Comparison of ENCODE assay signal across 19 cellular contexts in the genomic region with DNA sequence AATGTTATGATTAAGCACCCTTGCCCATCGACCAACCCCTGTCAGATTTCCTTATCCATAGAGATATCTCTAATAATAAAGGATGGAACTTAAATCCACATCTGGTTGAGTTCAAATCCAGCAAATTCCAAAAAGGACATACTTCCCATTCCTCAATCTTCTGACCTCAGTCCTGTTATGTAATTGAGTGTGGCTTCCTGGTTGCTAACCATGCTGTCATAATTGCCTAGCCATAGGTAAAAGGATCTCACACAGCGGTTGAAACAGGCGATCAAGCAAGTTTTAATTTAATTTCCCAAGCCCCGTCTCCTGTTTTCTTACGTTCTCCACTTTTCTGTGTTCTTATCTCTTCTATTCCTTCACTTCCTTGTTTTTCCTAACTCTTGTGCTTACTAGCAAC.
DNase-seq lines count a peak whose midpoint lies in the region; ATAC-seq and TF ChIP-seq lines count a peak whose summit lies in the region.
"Had no signal": no experiment of that assay in that cellular context is flagged by ENCODE, and none has a peak within 500 bp of the region (broad histone marks: within the 10 kb centered on the region; RNA-seq: fewer than 3 reads in every experiment).

No MANE protein-coding gene starts in this region.

- H3K27me3 ChIP-seq in IMR-90 (ENCODE audit: control insufficient read depth, insufficient read depth, low read length) (no peaks in the 10 kb centered on the region), mesendoderm (ENCODE audit: insufficient read depth, low read length, poor library complexity) (no peaks in the 10 kb centered on the region), WERI-Rb-1 (ENCODE audit: insufficient read depth, low read depth, severe bottlenecking) (no peaks in the 10 kb centered on the region)
- H3K27me3 ChIP-seq: uterus had no signal

- no peak overlapping the region for H3K27ac ChIP-seq in IMR-90 (ENCODE audit: insufficient read depth, low read length)
- no peak overlapping the region for H3K27ac ChIP-seq in mesendoderm (ENCODE audit: low read depth, low read length)
- H3K27ac ChIP-seq in WERI-Rb-1 = no peak overlapping the region
- H3K27ac ChIP-seq: epithelial cell of prostate, skin epidermis, uterus, VCaP had no signal

- H3K4me1 ChIP-seq in IMR-90 (ENCODE audit: control insufficient read depth, insufficient read depth, low read length) (peaks cover 7% of the 10 kb centered on the region; the same call in 1 of the 2 replicates), mesendoderm (ENCODE audit: control insufficient read depth, low read depth, low read length) (no peaks in the 10 kb centered on the region)
- H3K4me1 ChIP-seq: uterus had no signal

- H2BK5ac ChIP-seq in IMR-90 (ENCODE audit: low read depth, low read length, poor library complexity, severe bottlenecking) (peak overlapping the region; percentile 31), mesendoderm (ENCODE audit: low read length) (no peak overlapping the region)

- peak overlapping the region; percentile 75; the same call in 1 of the 2 replicates for H4K5ac ChIP-seq in IMR-90 (ENCODE audit: low read depth, low read length)
- H4K5ac ChIP-seq in mesendoderm (ENCODE audit: low read length) = no peak overlapping the region

- no TSS peak for BruUV-seq in IMR-90 (replicated peaks; lab: Mats Ljungman, UMichigan)

- H3K4me3 ChIP-seq in AG09309 (ENCODE audit: control insufficient read depth, low read depth, low read length) (no peak overlapping the region), IMR-90 (ENCODE audit: insufficient read depth, low read depth, low read length) (no peak overlapping the region), astrocyte of the spinal cord (ENCODE audit: low read depth, low read length) (no peak overlapping the region), mesendoderm (ENCODE audit: low read length) (no peak overlapping the region), WERI-Rb-1 (ENCODE audit: low read depth, low read length) (no peak overlapping the region)
- H3K4me3 ChIP-seq: mucosa of descending colon, skin epidermis, uterus had no signal

- no peak overlapping the region for H2AK9ac ChIP-seq in IMR-90 (replicated peaks; ENCODE audit: low read depth, low read length, poor library complexity)

- ATAC-seq in IMR-90 (ENCODE audit: low read depth) (no peak), GM21576 (IDR thresholded peaks at IDR 0.05; ENCODE audit: unreplicated experiment) (no peak)
- ATAC-seq in stimulated activated naive CD8-positive, alpha-beta T cell treated with anti-CD3 and anti-CD28 coated beads, Interleukin-15, Interleukin-2, amounts not matched to agents 100 U/mL and 50 U/mL, for 24 hours = no peak
- ATAC-seq: activated CD8-positive, alpha-beta T cell treated with anti-CD3 and anti-CD28 coated beads for 36 hours; activated naive CD8-positive, alpha-beta T cell treated with anti-CD3 and anti-CD28 coated beads, Interleukin-2, amount 50 U/mL, for 24 hours; mucosa of descending colon had no signal

- H2BK15ac ChIP-seq in IMR-90 (ENCODE audit: low read depth, low read length) (peak overlapping the region; percentile 45; the same call in 2 of the 3 replicates), mesendoderm (replicated peaks; ENCODE audit: low read depth) (no peak overlapping the region)

- H4K20me1 ChIP-seq in IMR-90 (ENCODE audit: insufficient read depth, low read length) = no peaks in the 10 kb centered on the region

- 0 out of 2 replicates have a peak overlapping the region, but pooled peaks have one; percentile 50 for H3K56ac ChIP-seq in IMR-90 (ENCODE audit: extremely low read depth, insufficient read depth, low read length)
- H3K56ac ChIP-seq in mesendoderm (ENCODE audit: low read length) = no peak overlapping the region

- H3K14ac ChIP-seq in IMR-90 (replicated peaks; ENCODE audit: low read depth, low read length) = 0 out of 2 replicates have a peak overlapping the region, but pooled peaks have one; percentile 32

- peak overlapping the region in 1 of 2 experiments; percentile 65; a peak in 2 of 4 replicates for H4K8ac ChIP-seq in IMR-90 (ENCODE audit: low read depth in 2 of 2, low read length in 2 of 2)
- H4K8ac ChIP-seq in mesendoderm (ENCODE audit: low read depth, low read length) = no peak overlapping the region

- no peak for TF ChIP-seq CTCF in AG09309 (IDR thresholded peaks at IDR 0.05; ENCODE audit: control insufficient read depth, insufficient read depth, low read depth, low read length, missing control alignments)
- no peak for TF ChIP-seq CTCF in IMR-90 (conservative IDR thresholded peaks at IDR 0.05; ENCODE audit: low read depth, low read length)
- no peak for TF ChIP-seq CTCF in astrocyte of the spinal cord (IDR thresholded peaks at IDR 0.05; ENCODE audit: low read depth, low read length)
- no peak for TF ChIP-seq CTCF in WERI-Rb-1 (IDR thresholded peaks at IDR 0.05; ENCODE audit: low read depth, low read length)

- H3K23ac ChIP-seq in IMR-90 (ENCODE audit: low read depth, low read length) = 0 out of 2 replicates have a peak overlapping the region, but pooled peaks have one; percentile 11
- no peak overlapping the region for H3K23ac ChIP-seq in mesendoderm (ENCODE audit: low read length)

- H2AFZ ChIP-seq in IMR-90 (replicated peaks; ENCODE audit: low read length, poor library complexity) = no peak overlapping the region

- H2BK120ac ChIP-seq in IMR-90 (ENCODE audit: low read depth, low read length) (peak overlapping the region; percentile 62), mesendoderm (ENCODE audit: low read depth, low read length) (no peak overlapping the region)

- peak overlapping the region; percentile 83 for H2BK20ac ChIP-seq in IMR-90 (ENCODE audit: low read depth, low read length)

- peak overlapping the region; percentile 27; the same call in 1 of the 2 replicates for H4K91ac ChIP-seq in IMR-90 (ENCODE audit: insufficient read depth, low read depth, low read length)

- POLR2A ChIA-PET in IMR-90 (lab: Charles Lee; ENCODE audit: unreplicated experiment) = no interaction called here

- H2AK5ac ChIP-seq in IMR-90 (ENCODE audit: low read depth, low read length) (peak overlapping the region; percentile 56; the same call in 1 of the 2 replicates), mesendoderm (ENCODE audit: low read length) (no peak overlapping the region)

- no peak overlapping the region for H3K9ac ChIP-seq in IMR-90 (ENCODE audit: low read depth, low read length)
- no peak overlapping the region for H3K9ac ChIP-seq in mesendoderm (ENCODE audit: low read length)

- H3K4me2 ChIP-seq in IMR-90 (ENCODE audit: low read depth, low read length) = no peak overlapping the region
- no peak overlapping the region for H3K4me2 ChIP-seq in mesendoderm (ENCODE audit: low read length)

- DNase-seq in AG09309 (ENCODE audit: low read depth) (peak; percentile 18), IMR-90 (peak; percentile 49), astrocyte of the spinal cord (ENCODE audit: low read depth, low spot score) (peak; percentile 58), mesendoderm (peak; percentile 65), WERI-Rb-1 (no peak), NCI-H1694 (lab: John Stamatoyannopoulos, UW) (no peak)
- no peak for DNase-seq in stimulated activated naive CD8-positive, alpha-beta T cell treated with anti-CD3 and anti-CD28 coated beads, Interleukin-15, Interleukin-2, amounts not matched to agents 100 U/mL and 50 U/mL, for 24 hours
- DNase-seq: ACHN; activated CD8-positive, alpha-beta T cell treated with anti-CD3 and anti-CD28 coated beads for 36 hours; activated naive CD8-positive, alpha-beta T cell treated with anti-CD3 and anti-CD28 coated beads, Interleukin-2, amount 50 U/mL, for 24 hours; hypothalamus; mucosa of descending colon; NCI-H2029; NCI-H510A treated with DMSO at 0.1 percent for 48 hours; uterus had no signal

- H3K79me2 ChIP-seq in mesendoderm (ENCODE audit: control insufficient read depth, insufficient read depth, low read length) = no peaks in the 10 kb centered on the region

- no peaks in the 10 kb centered on the region for H3K79me1 ChIP-seq in IMR-90 (ENCODE audit: low read depth in 1 of 2, low read length in 2 of 2)
- H3K79me1 ChIP-seq in mesendoderm (ENCODE audit: low read length) = no peaks in the 10 kb centered on the region

- no peaks in the 10 kb centered on the region for H3K9me3 ChIP-seq in IMR-90 (ENCODE audit: control insufficient read depth, insufficient read depth, low read length)
- H3K9me3 ChIP-seq in WERI-Rb-1 (ENCODE audit: severe bottlenecking) = no peaks in the 10 kb centered on the region
- H3K9me3 ChIP-seq: mucosa of descending colon, uterus had no signal

- TF ChIP-seq RAD21 in IMR-90 (IDR thresholded peaks at IDR 0.05; ENCODE audit: low read length) = no peak

- H3K9me1 ChIP-seq in IMR-90 (ENCODE audit: insufficient read depth, low read length) = no peaks in the 10 kb centered on the region

- H3K36me3 ChIP-seq in IMR-90 (ENCODE audit: control insufficient read depth, insufficient read depth, low read length) (no peaks in the 10 kb centered on the region), mesendoderm (ENCODE audit: control insufficient read depth, insufficient read depth, low read length) (no peaks in the 10 kb centered on the region), WERI-Rb-1 (peaks cover 10% of the 10 kb centered on the region)
- H3K36me3 ChIP-seq: uterus had no signal

- 93% methylated on average over 3 of the region's 5 CpGs; no CpG with 5 or more reads in 1 of the 2 experiments for WGBS in IMR-90 (ENCODE audit: extremely low coverage in 2 of 2, insufficient read length in 1 of 2), 2 experiments
- no CpG with 5 or more reads among the region's 5 CpGs for WGBS in mesendoderm (ENCODE audit: extremely low coverage, insufficient coverage, low lambda C conversion rate)

- CTCF ChIA-PET in IMR-90 (lab: Yijun Ruan, JAX) = interaction anchor here (0.6 to 1.1 kb wide), 2 partner anchors 189 to 339 kb away, joined by 3 read pairs; no protein-coding TSS in a partner anchor

- intact Hi-C loops in IMR-90 (cut with micrococcal nuclease) = loop anchor here (5.0 kb wide), 1 partner anchor 550 kb away; the partner anchor contains the start of gene GPC6

- dilution Hi-C loops in IMR-90 (cut with HindIII; ENCODE audit: low sequenced_read_pairs, unreplicated experiment) = no loop called here

- H3K4ac ChIP-seq in IMR-90 (ENCODE audit: low read depth, low read length) = peak overlapping the region; percentile 74
- H3K4ac ChIP-seq in mesendoderm (ENCODE audit: low read depth, low read length) = no peak overlapping the region

- TF ChIP-seq POLR2A in IMR-90 (IDR thresholded peaks at IDR 0.05; ENCODE audit: low read depth, low read length) = no peak

- in situ Hi-C loops in IMR-90 (cut with MboI; ENCODE audit: low sequenced_read_pairs) = no loop called here
- in situ Hi-C loops in astrocyte of the spinal cord (cut with HindIII; ENCODE audit: low sequenced_read_pairs) = no loop called here

- H3K18ac ChIP-seq in IMR-90 (ENCODE audit: low read depth, low read length) (peak overlapping the region; percentile 67; the same call in 1 of the 2 replicates), mesendoderm (ENCODE audit: low read length) (no peak overlapping the region)

TF ChIP-seq in IMR-90, 13 proteins besides CTCF, POLR2A, EP300 and RAD21 (continues in another document):
- TF ChIP-seq MAFK (IDR thresholded peaks at IDR 0.05; ENCODE audit: low read depth, low read length) (no peak), FOS (IDR thresholded peaks at IDR 0.05; ENCODE audit: low read depth, low read length) (no peak), MAZ (IDR thresholded peaks at IDR 0.05; ENCODE audit: borderline replicate concordance, low read depth, low read length) (no peak), CEBPB (IDR thresholded peaks at IDR 0.05; ENCODE audit: low read depth, low read length) (0 out of 2 replicates have a peak, but pooled peaks have one; percentile 14)

Comparison
In these comparisons a context has a peak if more than half of its experiments do, and no peak if none do; other contexts are left out.
1. DNase-seq: peak in AG09309 (single experiment), IMR-90 (single experiment), astrocyte of the spinal cord (single experiment) and mesendoderm (single experiment); none in WERI-Rb-1 (single experiment), stimulated activated naive CD8-positive, alpha-beta T cell treated with anti-CD3 and anti-CD28 coated beads, Interleukin-15, Interleukin-2, amounts not matched to agents 100 U/mL and 50 U/mL, for 24 hours (single experiment) and NCI-H1694 (single experiment).